ENCODE assay signal across 8 cellular contexts in genomic region chr21:32772281-32773047, GRCh38. TPM values are rescaled to one million over a fixed set of nuclear protein-coding genes. Genes with fewer than 3 reads are reported as not detected.
DNase-seq lines count a peak whose midpoint lies in the region; ATAC-seq, FAIRE-seq and TF ChIP-seq lines count a peak whose summit lies in the region.

No MANE protein-coding gene starts in this region.

- intact Hi-C loops in kidney (cut with DNase I) = no loop called here

- H2AFZ ChIP-seq in astrocyte (ENCODE audit: low read depth, low read length) = peak overlapping the region; percentile 91

- H3K4me3 ChIP-seq in BJ (ENCODE audit: low read depth, low read length) = peak overlapping the region; percentile 55
- H3K4me3 ChIP-seq in astrocyte (ENCODE audit: insufficient read depth, low read depth, low read length) = peak overlapping the region; percentile 87
- peak overlapping the region; percentile 70 to 87 for H3K4me3 ChIP-seq in kidney (ENCODE audit: low read length in 2 of 2)

- no peak for FAIRE-seq in astrocyte (lab: Jason Lieb, UNC)
- no peak for FAIRE-seq in kidney (lab: Jason Lieb, UNC)

- H3K36me3 ChIP-seq in BJ (ENCODE audit: control insufficient read depth, insufficient read depth, low read length) = no peaks in the 10 kb centered on the region; the same call in 1 of the 2 replicates
- peaks cover 4% of the 10 kb centered on the region for H3K36me3 ChIP-seq in astrocyte (ENCODE audit: insufficient read depth, low read length)
- no peaks in the 10 kb centered on the region for H3K36me3 ChIP-seq in kidney (ENCODE audit: control insufficient read depth in 1 of 2, insufficient read depth in 2 of 2, low read length in 2 of 2)

- H4K20me1 ChIP-seq in astrocyte (ENCODE audit: insufficient read depth, low read length) = peaks cover 35% of the 10 kb centered on the region

- peaks cover 2% of the 10 kb centered on the region for H3K36me3 Mint-ChIP-seq in astrocyte (ENCODE audit: low read depth, unreplicated experiment)

- DNase-seq in BJ (ENCODE audit: low read depth) = no peak
- peak in 4 of 5 donors; percentile 21 to 69 (median 30) for DNase-seq in T-helper 1 cell
- peak; percentile 38 for DNase-seq in astrocyte (ENCODE audit: low read depth)
- no peak for DNase-seq in kidney
- DNase-seq in stimulated activated CD4-positive, alpha-beta T cell treated with anti-CD3 and anti-CD28 coated beads, Interleukin-1b, Interleukin-23, amount 100 ng/mL, for 4 hours (ENCODE audit: low read depth in 2 of 2) = peak; percentile 53 to 55

- POLR2A ChIA-PET in BJ (lab: Charles Lee) = no interaction called here

- peaks cover 1% of the 10 kb centered on the region for H3K9me3 Mint-ChIP-seq in astrocyte (ENCODE audit: unreplicated experiment)

- no peaks in the 10 kb centered on the region for H3K9me3 ChIP-seq in astrocyte (ENCODE audit: insufficient read depth, low read depth, low read length)
- H3K9me3 ChIP-seq in kidney (ENCODE audit: control insufficient read depth in 1 of 2, low read length in 2 of 2) = no peaks in the 10 kb centered on the region

- peak overlapping the region; percentile 99 for H3K4me3 Mint-ChIP-seq in astrocyte (ENCODE audit: unreplicated experiment)

- CTCF ChIA-PET in BJ (lab: Yijun Ruan, JAX) = interaction anchor here (0.9 to 1.9 kb wide), 7 partner anchors 9 to 54 kb away, joined by 3 to 12 read pairs (median 6); partner anchors contain the start of gene SYNJ1

- no peaks in the 10 kb centered on the region for H3K27me3 ChIP-seq in BJ (ENCODE audit: control insufficient read depth, insufficient read depth, low read length)
- H3K27me3 ChIP-seq in astrocyte (ENCODE audit: insufficient read depth, low read length) = no peaks in the 10 kb centered on the region

- no peaks in the 10 kb centered on the region for H3K27me3 Mint-ChIP-seq in astrocyte (ENCODE audit: low read depth, unreplicated experiment)

- H3K27ac ChIP-seq in astrocyte (ENCODE audit: low read depth, low read length) = peak overlapping the region; percentile 67
- H3K27ac ChIP-seq in kidney (ENCODE audit: low read depth in 2 of 2, low read length in 2 of 2) = peak overlapping the region; percentile 66 to 83

- H3K27ac Mint-ChIP-seq in astrocyte (ENCODE audit: unreplicated experiment) = peak overlapping the region; percentile 92

- peak overlapping the region; percentile 95 for H3K4me2 ChIP-seq in astrocyte (ENCODE audit: low read length)

- H3K9ac ChIP-seq in astrocyte (ENCODE audit: low read length) (peak overlapping the region; percentile 97), kidney (ENCODE audit: low read length in 2 of 2) (peak overlapping the region; percentile 42 to 90)

- peaks cover 9% of the 10 kb centered on the region for H3K4me1 Mint-ChIP-seq in astrocyte (ENCODE audit: low read depth, unreplicated experiment)

- peaks cover 45% of the 10 kb centered on the region for H3K79me2 ChIP-seq in astrocyte (ENCODE audit: insufficient read depth, low read length)

- no peak for TF ChIP-seq CTCF in BJ (IDR thresholded peaks at IDR 0.05; ENCODE audit: insufficient read depth, low read depth, low read length)
- no peak for TF ChIP-seq CTCF in astrocyte (IDR thresholded peaks at IDR 0.05; ENCODE audit: insufficient read depth, low read depth, low read length)
- TF ChIP-seq CTCF in kidney (IDR thresholded peaks at IDR 0.05; ENCODE audit: borderline replicate concordance, extremely low read depth, insufficient read depth) = no peak

- H3K4me1 ChIP-seq in astrocyte (ENCODE audit: insufficient read depth, low read length) (peaks cover 4% of the 10 kb centered on the region), kidney (ENCODE audit: control insufficient read depth in 1 of 2, insufficient read depth in 1 of 2, low read depth in 1 of 2, low read length in 2 of 2) (peaks cover 9 to 10% of the 10 kb centered on the region in 2 donors)

- ATAC-seq in HG03571 (IDR thresholded peaks at IDR 0.05; ENCODE audit: unreplicated experiment) (peak; percentile 17), HG03108 (IDR thresholded peaks at IDR 0.05; ENCODE audit: unreplicated experiment) (no peak), HG02884 (IDR thresholded peaks at IDR 0.05; ENCODE audit: unreplicated experiment) (no peak)

RNA-seq across cellular contexts. Expression of gene PAXBP1, which starts 0.9 kb away (rescaled TPM):
- polyA plus RNA-seq in BJ (2011; rRNA removed) (6.2 and 13.3 TPM in 2 replicates), kidney (ENCODE audit: insufficient read depth, low read depth, low replicate concordance) (12.2 TPM)
- 5.7 and 6.9 TPM in 2 replicates for polyA minus RNA-seq in BJ (2011; rRNA and poly(A)+ RNA removed)
- total RNA-seq in astrocyte (20.5 and 25.8 TPM in 2 replicates), kidney (36.9 TPM)

RNA-seq across cellular contexts. Expression of gene SYNJ1, which starts 44.7 kb away (rescaled TPM):
- polyA plus RNA-seq in BJ (2011; rRNA removed) (4.2 and 5.0 TPM in 2 replicates), kidney (ENCODE audit: insufficient read depth, low read depth, low replicate concordance) (6.6 TPM)
- polyA minus RNA-seq in BJ (2011; rRNA and poly(A)+ RNA removed) = 3.0 and 3.5 TPM in 2 replicates
- total RNA-seq in astrocyte (11.9 and 12.9 TPM in 2 replicates), kidney (24.3 TPM)

Comparison
In these comparisons a context has a peak if more than half of its experiments do, and no peak if none do; other contexts are left out.
1. DNase-seq: peak in T-helper 1 cell (4 of 5), astrocyte (single experiment) and stimulated activated CD4-positive, alpha-beta T cell treated with anti-CD3 and anti-CD28 coated beads, Interleukin-1b, Interleukin-23, amount 100 ng/mL, for 4 hours (2 of 2); none in BJ (single experiment) and kidney (single experiment).
2. Peak in every context shown above with its lines, with median percentiles within 50 percentile points of each other: H3K4me3 ChIP-seq.